ENCODE assay signal across 9 cellular contexts in the genomic region with DNA sequence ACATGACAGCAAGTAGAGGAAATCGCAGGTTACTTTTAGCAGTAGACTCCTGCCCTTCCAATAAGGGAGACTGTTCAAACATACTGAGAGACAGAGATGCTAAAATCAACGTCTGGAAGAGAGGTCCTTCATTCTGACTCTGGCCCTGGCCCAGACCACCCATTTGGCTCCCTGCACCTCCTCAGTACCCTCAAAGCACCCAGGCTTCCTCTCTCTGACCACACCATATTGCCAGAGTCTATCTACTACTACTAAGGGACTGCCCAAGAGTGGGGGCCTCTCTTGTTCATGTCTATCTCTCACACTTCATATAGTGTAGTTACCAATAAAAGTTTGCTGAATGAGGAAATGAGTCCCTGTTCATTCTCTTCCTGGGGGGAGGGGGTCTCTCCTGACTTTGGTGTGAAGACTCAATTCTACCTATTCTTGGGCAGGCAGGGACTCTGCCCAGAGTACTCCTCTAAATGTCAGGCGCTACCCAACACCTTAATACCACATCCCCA. TPM values are rescaled to one million over a fixed set of nuclear protein-coding genes. Genes with fewer than 3 reads are reported as not detected.
A peak's percentile ranks its signal among the peaks of the same experiment; 100 is the strongest.
DNase-seq lines count a peak whose midpoint lies in the region; ATAC-seq and TF ChIP-seq lines count a peak whose summit lies in the region.
"Had no signal": no experiment of that assay in that cellular context is flagged by ENCODE, and none has a peak within 500 bp of the region (broad histone marks: within the 10 kb centered on the region; RNA-seq: fewer than 3 reads in every experiment).

No MANE protein-coding gene starts in this region.

- H3K14ac ChIP-seq in trophoblast cell (ENCODE audit: low read length), result peak overlapping the region; percentile 38

- no peak overlapping the region for H3K23ac ChIP-seq in trophoblast cell (ENCODE audit: low read length)

- peaks cover 48 to 57% of the 10 kb centered on the region in 2 experiments for H3K4me1 ChIP-seq in trophoblast cell (ENCODE audit: control insufficient read depth in 1 of 2, insufficient read depth in 2 of 2, low read length in 2 of 2)

- peak overlapping the region; percentile 6 for H4K8ac ChIP-seq in trophoblast cell (ENCODE audit: low read depth, low read length)

- H2BK5ac ChIP-seq in trophoblast cell (ENCODE audit: low read depth, low read length, poor library complexity), result peak overlapping the region; percentile 60

- WGBS in trophoblast cell (ENCODE audit: extremely low coverage, insufficient coverage, insufficient read length), result no CpG with 5 or more reads among the region's 3 CpGs

- no peaks in the 10 kb centered on the region for H3K9me3 ChIP-seq in trophoblast cell (ENCODE audit: insufficient read depth, low read depth, low read length)

- peaks cover 37% of the 10 kb centered on the region for H3K79me2 ChIP-seq in trophoblast cell (ENCODE audit: control insufficient read depth, insufficient read depth, low read length, poor library complexity)

- peak overlapping the region; percentile 97 for H2BK12ac ChIP-seq in trophoblast cell (ENCODE audit: low read length)

- H2AFZ ChIP-seq in trophoblast cell (ENCODE audit: insufficient read depth, low read length, poor library complexity), result no peak overlapping the region

- H3K4me2 ChIP-seq in trophoblast cell (ENCODE audit: low read length), result no peak overlapping the region

- no peak overlapping the region for H4K12ac ChIP-seq in trophoblast cell (ENCODE audit: low read depth, low read length)

- ATAC-seq in HG03354 (IDR thresholded peaks at IDR 0.05; ENCODE audit: poor library complexity, severe bottlenecking, unreplicated experiment), result peak; percentile 15
- ATAC-seq in GM18520 (IDR thresholded peaks at IDR 0.05; ENCODE audit: unreplicated experiment), result no peak
- no peak for ATAC-seq in HG02852 (IDR thresholded peaks at IDR 0.05; ENCODE audit: unreplicated experiment)

- H3K36me3 ChIP-seq in GM06990 (ENCODE audit: control insufficient read depth, insufficient read depth, low read length) (no peaks in the 10 kb centered on the region), trophoblast cell (ENCODE audit: control insufficient read depth in 1 of 2, insufficient read depth in 2 of 2, low read length in 2 of 2) (peaks cover 0 to 2% of the 10 kb centered on the region in 2 experiments)

- H4K91ac ChIP-seq in trophoblast cell (ENCODE audit: low read depth, low read length), result peak overlapping the region; percentile 88

- H2BK120ac ChIP-seq in trophoblast cell (ENCODE audit: insufficient read depth, low read length, poor library complexity), result peak overlapping the region; percentile 13

- no peak for TF ChIP-seq CTCF in GM06990 (IDR thresholded peaks at IDR 0.05; ENCODE audit: insufficient read depth, low read length, poor library complexity, severe bottlenecking)

- H3K79me1 ChIP-seq in trophoblast cell (ENCODE audit: low read length), result peaks cover 42% of the 10 kb centered on the region

- H3K4ac ChIP-seq in trophoblast cell (ENCODE audit: low read depth, low read length), result peak overlapping the region; percentile 53

- H3K18ac ChIP-seq in trophoblast cell (ENCODE audit: low read length), result peak overlapping the region; percentile 57

- no peak overlapping the region for H3K9ac ChIP-seq in trophoblast cell (ENCODE audit: low read length)

- DNase-seq in GM06990 (ENCODE audit: extremely low read depth, insufficient read length), result no peak
- no peak for DNase-seq in caudate nucleus (lab: John Stamatoyannopoulos, UW)
- no peak for DNase-seq in trophoblast cell
- no peak for DNase-seq in HUDEP-2 (lab: John Stamatoyannopoulos, UW; ENCODE audit: unreplicated experiment in 76 of 76)
- DNase-seq in UCSD-AML1 (lab: John Stamatoyannopoulos, UW; ENCODE audit: unreplicated experiment), result no peak
- DNase-seq: activated CD8-positive, alpha-beta memory T cell treated with anti-CD3 and anti-CD28 coated beads for 24 hours had no signal

- H2AK5ac ChIP-seq in trophoblast cell (ENCODE audit: low read length), result peak overlapping the region; percentile 18

- no peaks in the 10 kb centered on the region for H3K27me3 ChIP-seq in GM06990 (replicated peaks; ENCODE audit: control insufficient read depth, insufficient read depth, low read length)
- H3K27me3 ChIP-seq in trophoblast cell (ENCODE audit: insufficient read depth, low read length), result no peaks in the 10 kb centered on the region

- peak overlapping the region; percentile 74 for H3K27ac ChIP-seq in caudate nucleus (ENCODE audit: low read depth, low read length)
- peak overlapping the region; percentile 100 for H3K27ac ChIP-seq in trophoblast cell (ENCODE audit: low read depth, low read length)

- H3K4me3 ChIP-seq in GM06990 (replicated peaks; ENCODE audit: low read depth, low read length), result peak overlapping the region; percentile 28
- no peak overlapping the region for H3K4me3 ChIP-seq in trophoblast cell (ENCODE audit: low read depth, low read length)

RNA-seq across cellular contexts. Expression of gene B4GALT1, which starts 8.5 kb away (rescaled TPM):
- 119 and 122 TPM in 2 replicates for polyA plus RNA-seq in trophoblast cell (2013)
